ENCODE assay signal across 13 cellular contexts in the genomic region with DNA sequence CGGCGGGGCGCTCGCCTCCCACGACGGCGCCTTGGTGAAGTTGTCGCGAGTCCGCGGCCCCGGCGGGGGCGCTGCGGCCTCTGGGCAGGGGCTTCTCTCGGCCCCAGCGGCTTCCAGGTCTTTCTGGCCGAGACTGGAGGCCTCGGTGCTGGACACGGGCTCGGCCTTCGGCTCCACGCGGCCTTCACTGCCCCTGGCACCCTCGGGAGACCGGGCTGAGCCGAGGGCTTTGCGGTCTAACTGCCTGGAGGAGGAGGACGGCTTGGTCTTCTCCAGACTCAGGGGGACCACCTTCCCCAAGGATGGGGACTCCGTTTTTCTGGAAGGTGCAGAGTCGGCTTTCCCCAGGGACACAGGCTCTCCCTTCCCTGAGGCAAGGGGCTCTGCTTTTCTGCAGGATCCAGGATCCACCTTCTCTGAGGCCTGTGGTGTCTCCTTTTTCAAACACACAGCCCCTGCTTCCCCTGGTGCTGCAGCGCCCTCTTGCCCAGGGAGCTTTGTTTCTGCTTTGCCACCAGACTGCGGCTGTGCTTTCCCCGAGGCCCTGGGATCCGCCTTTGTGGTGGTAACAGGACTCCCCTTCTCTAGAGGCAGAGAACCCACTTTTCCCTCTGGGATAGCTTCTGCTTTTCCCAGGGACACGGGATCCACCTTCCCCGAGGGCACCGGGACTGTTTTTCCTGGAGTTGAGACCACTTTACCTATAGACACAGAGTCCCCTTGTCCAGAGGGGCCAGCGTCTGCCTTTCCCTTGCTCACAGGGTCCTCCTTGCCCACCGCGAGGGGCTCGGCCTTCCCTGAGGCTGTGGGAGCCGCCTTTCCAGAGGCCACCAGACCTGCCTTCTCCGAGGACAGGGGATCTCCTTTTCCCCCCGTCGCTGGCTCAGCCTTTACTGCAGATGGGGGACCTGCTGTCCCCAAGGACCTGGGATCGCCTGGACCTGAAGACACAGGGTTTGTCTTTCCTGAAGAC. TPM values are rescaled to one million over a fixed set of nuclear protein-coding genes. Genes with fewer than 3 reads are reported as not detected.
DNase-seq lines count a peak whose midpoint lies in the region; ATAC-seq, FAIRE-seq and TF ChIP-seq lines count a peak whose summit lies in the region.
"Had no signal": no experiment of that assay in that cellular context is flagged by ENCODE, and none has a peak within 500 bp of the region (broad histone marks: within the 10 kb centered on the region; RNA-seq: fewer than 3 reads in every experiment).

No MANE protein-coding gene starts in this region.

- H3K36me3 ChIP-seq in CD8-positive, alpha-beta T cell (ENCODE audit: insufficient read depth, low read length) = no peaks in the 10 kb centered on the region
- peaks cover 4% of the 10 kb centered on the region; the same call in 1 of the 2 replicates for H3K36me3 ChIP-seq in HUES6 (ENCODE audit: control insufficient read depth, insufficient read depth, low read length)
- H3K36me3 ChIP-seq in H1 (ENCODE audit: control insufficient read depth in 2 of 4, insufficient read depth in 4 of 4, low read length in 3 of 4) = peaks cover 0 to 4% (median 0%) of the 10 kb centered on the region in 4 experiments; a peak in 2 of 8 replicates
- no peaks in the 10 kb centered on the region for H3K36me3 ChIP-seq in psoas muscle (ENCODE audit: insufficient read depth in 1 of 2, low read depth in 1 of 2)

- no peaks in the 10 kb centered on the region for H3K9me3 ChIP-seq in CD8-positive, alpha-beta T cell (ENCODE audit: low read length)
- H3K9me3 ChIP-seq in HUES6 (ENCODE audit: control insufficient read depth, insufficient read depth, low read depth, low read length) (peaks cover under 1% of the 10 kb centered on the region; the same call in 1 of the 2 replicates), H1 (ENCODE audit: insufficient read depth in 2 of 2, low read depth in 1 of 2, low read length in 1 of 2) (peaks cover 0 to 5% of the 10 kb centered on the region in 2 experiments; a peak in 1 of 4 replicates), psoas muscle (no peaks in the 10 kb centered on the region)

- no peaks in the 10 kb centered on the region for H3K27me3 ChIP-seq in CD8-positive, alpha-beta T cell (ENCODE audit: insufficient read depth, low read length)
- H3K27me3 ChIP-seq in HUES6 (ENCODE audit: control insufficient read depth, insufficient read depth, low read length) = peaks cover 21% of the 10 kb centered on the region
- peaks cover 0 to 19% (median 7%) of the 10 kb centered on the region in 4 experiments; a peak in 3 of 7 replicates for H3K27me3 ChIP-seq in H1 (replicated peaks in 1 of 4; ENCODE audit: control insufficient read depth in 3 of 4, extremely low read depth in 1 of 4, insufficient read depth in 3 of 4, low read length in 3 of 4)
- peaks cover 0 to 10% (median 5%) of the 10 kb centered on the region in 3 donors for H3K27me3 ChIP-seq in psoas muscle (ENCODE audit: insufficient read depth in 3 of 3, low read length in 2 of 3)

- no peak overlapping the region for H3K27ac Mint-ChIP-seq in CD8-positive, alpha-beta T cell
- H3K27ac Mint-ChIP-seq: activated CD4-positive, alpha-beta T cell treated with anti-CD3 and anti-CD28 coated beads, Interleukin-2, amount 10 ng/mL, durations not matched to agents 7 days and 5 days; type B pancreatic cell had no signal

- H3K23me2 ChIP-seq in H1 (ENCODE audit: low read depth, low read length) = peaks cover 2% of the 10 kb centered on the region; the same call in 1 of the 2 replicates

- H2BK5ac ChIP-seq in H1 (ENCODE audit: low read depth, low read length) = no peak overlapping the region

- peak; percentile 46 to 59 for TF ChIP-seq RAD21 in H1 (IDR thresholded peaks at IDR 0.05 in 1 of 2, conservative IDR thresholded peaks at IDR 0.05 in 1 of 2; ENCODE audit: low read depth in 2 of 2, low read length in 2 of 2)

- H3K79me2 ChIP-seq in H1 (ENCODE audit: control insufficient read depth in 1 of 2, insufficient read depth in 2 of 2, low read length in 2 of 2) = no peaks in the 10 kb centered on the region

- H3K56ac ChIP-seq in H1 (replicated peaks; ENCODE audit: insufficient read length, low read depth, low read length) = no peak overlapping the region

- POLR2A ChIA-PET in CD8-positive, alpha-beta T cell (lab: Charles Lee) = interaction anchor here (1.4 to 2.0 kb wide), 2 partner anchors 61 to 68 kb away, joined by 5 to 8 read pairs; a partner anchor contains a TSS
- POLR2A ChIA-PET in H1 (lab: Charles Lee; ENCODE audit: partially characterized antibody) = interaction anchor here (0.8 to 3.3 kb wide), 5 partner anchors 19 to 210 kb away, joined by 3 to 23 read pairs (median 5); a partner anchor contains a TSS

- H3K27me3 Mint-ChIP-seq in CD8-positive, alpha-beta T cell (ENCODE audit: low read depth) = no peaks in the 10 kb centered on the region

- H3K36me3 Mint-ChIP-seq in CD8-positive, alpha-beta T cell = no peaks in the 10 kb centered on the region
- H3K36me3 Mint-ChIP-seq: type B pancreatic cell had no signal

- no peak overlapping the region for H2BK15ac ChIP-seq in H1 (ENCODE audit: low read length)

- no peak overlapping the region for H3K27ac ChIP-seq in CD8-positive, alpha-beta T cell (ENCODE audit: low read depth, low read length)
- H3K27ac ChIP-seq in HUES6 (ENCODE audit: low read depth, low read length) = no peak overlapping the region
- H3K27ac ChIP-seq in H1 (ENCODE audit: low read depth, low read length) = no peak overlapping the region
- no peak overlapping the region for H3K27ac ChIP-seq in psoas muscle
- H3K27ac ChIP-seq: HL-60 had no signal

- no peaks in the 10 kb centered on the region for H3K79me1 ChIP-seq in H1 (ENCODE audit: low read depth, low read length)

- peaks cover 9% of the 10 kb centered on the region for H3K4me1 ChIP-seq in CD8-positive, alpha-beta T cell (ENCODE audit: insufficient read depth, low read length)
- H3K4me1 ChIP-seq in HUES6 (ENCODE audit: control insufficient read depth, insufficient read depth, low read length) (no peaks in the 10 kb centered on the region), H1 (replicated peaks in 1 of 4; ENCODE audit: control insufficient read depth in 3 of 4, insufficient read depth in 4 of 4, low read length in 3 of 4) (0 out of 7 replicates have a peak, but pooled peaks cover 0 to 2% (median 0%) of the 10 kb centered on the region in 4 experiments), psoas muscle (no peaks in the 10 kb centered on the region)

- H2AK5ac ChIP-seq in H1 (ENCODE audit: low read depth, low read length) = no peak overlapping the region

- no peak overlapping the region for H2BK12ac ChIP-seq in H1 (ENCODE audit: low read depth, low read length)

- ATAC-seq in CD8-positive, alpha-beta T cell = no peak
- no peak for ATAC-seq in psoas muscle
- ATAC-seq in activated CD4-positive, CD25-positive, alpha-beta regulatory T cell treated with anti-CD3 and anti-CD28 coated beads, Interleukin-2, amount 50 U/mL, for 24 hours = no peak

- H3K18ac ChIP-seq in H1 (ENCODE audit: extremely low read depth, low read length) = no peak overlapping the region

- H3K9me3 Mint-ChIP-seq in CD8-positive, alpha-beta T cell = no peaks in the 10 kb centered on the region
- H3K9me3 Mint-ChIP-seq: activated CD4-positive, alpha-beta T cell treated with anti-CD3 and anti-CD28 coated beads, Interleukin-2, amount 10 ng/mL, durations not matched to agents 7 days and 5 days; type B pancreatic cell had no signal

- CTCF ChIA-PET in CD8-positive, alpha-beta T cell (lab: Charles Lee) = interaction anchor here (1.0 to 2.9 kb wide), 9 partner anchors 10 to 191 kb away, joined by 3 to 14 read pairs (median 7); a partner anchor contains a TSS
- CTCF ChIA-PET in H1 (lab: Charles Lee; ENCODE audit: partially characterized antibody) = interaction anchor here (0.6 to 5.6 kb wide), 14 partner anchors 9 to 726 kb away, joined by 3 to 37 read pairs (median 5); a partner anchor contains a TSS

- no peak for DNase-seq in CD8-positive, alpha-beta T cell
- DNase-seq in H1 (ENCODE audit: low read depth in 1 of 2, low spot score in 2 of 2) (no peak), psoas muscle (no peak), glomerular visceral epithelial cell (ENCODE audit: extremely low spot score) (no peak), pons (ENCODE audit: low spot score) (no peak), NCI-H1092 treated with DMSO at 0.1 percent for 48 hours (lab: John Stamatoyannopoulos, UW) (no peak)

- H3K4me3 ChIP-seq in CD8-positive, alpha-beta T cell (ENCODE audit: low read depth, low read length) = peak overlapping the region; percentile 52
- peak overlapping the region; percentile 46; the same call in 1 of the 2 replicates for H3K4me3 ChIP-seq in HUES6 (ENCODE audit: low read depth, low read length)
- peak overlapping the region in 2 of 4 experiments; percentile 21 to 55; a peak in 3 of 8 replicates for H3K4me3 ChIP-seq in H1 (ENCODE audit: extremely low read depth in 1 of 4, insufficient read depth in 2 of 4, low read depth in 3 of 4, low read length in 4 of 4)
- peak overlapping the region; percentile 49 for H3K4me3 ChIP-seq in psoas muscle

- peaks cover 7% of the 10 kb centered on the region for H3K4me1 Mint-ChIP-seq in CD8-positive, alpha-beta T cell (ENCODE audit: low read depth)

- no peak overlapping the region for H2BK120ac ChIP-seq in H1 (replicated peaks; ENCODE audit: low read depth, low read length)

- no peak overlapping the region for H3K14ac ChIP-seq in H1 (ENCODE audit: insufficient read length)

- no peak overlapping the region for H2BK20ac ChIP-seq in H1 (ENCODE audit: low read length)

- 0 out of 2 replicates have a peak overlapping the region, but pooled peaks have one; percentile 14 for H2AFZ ChIP-seq in H1 (ENCODE audit: low read length)

- peak overlapping the region; percentile 72 for H4K8ac ChIP-seq in H1 (ENCODE audit: extremely low read depth, insufficient read depth, low read length)

- H4K20me1 ChIP-seq in H1 (replicated peaks in 1 of 2; ENCODE audit: control insufficient read depth in 1 of 2, insufficient read depth in 2 of 2, low read length in 2 of 2) = peaks cover 0 to 9% of the 10 kb centered on the region in 2 experiments

- no peak for TF ChIP-seq CTCF in CD8-positive, alpha-beta T cell (IDR thresholded peaks at IDR 0.05)
- TF ChIP-seq CTCF in H1 (IDR thresholded peaks at IDR 0.05; ENCODE audit: control extremely low read depth in 1 of 3, insufficient read depth in 1 of 3, low read depth in 1 of 3, low read length in 3 of 3) = peak in 2 of 3 experiments; percentile 40 to 48; a peak in 3 of 4 replicates
- no peak for TF ChIP-seq CTCF in psoas muscle (IDR thresholded peaks at IDR 0.05)

- intact Hi-C loops in CD8-positive, alpha-beta T cell (cut with DNase I, micrococcal nuclease) = loop anchor here (1.0 to 5.0 kb wide), 5 partner anchors 50 to 865 kb away; a partner anchor contains a TSS
- intact Hi-C loops in psoas muscle (cut with DNase I) = no loop called here

- H3K4me3 Mint-ChIP-seq in CD8-positive, alpha-beta T cell = peak overlapping the region; percentile 58
- H3K4me3 Mint-ChIP-seq: type B pancreatic cell had no signal

- peak overlapping the region; percentile 69 to 83 for H3K4me2 ChIP-seq in H1 (ENCODE audit: insufficient read depth in 1 of 2, low read depth in 2 of 2, low read length in 2 of 2)

- 69% methylated on average over 46 of the region's 47 CpGs; no CpG with 5 or more reads in 1 of the 2 experiments for WGBS in H1 (ENCODE audit: extremely low coverage in 1 of 2, insufficient coverage in 1 of 2, insufficient read length in 1 of 2, insufficient replicate concordance in 2 of 2, low coverage in 1 of 2, low lambda C conversion rate in 2 of 2, missing lambda C conversion rate in 1 of 2), 2 experiments
- WGBS in psoas muscle, 3 donors = 64 to 70% (median 66%) methylated on average over 41 to 47 of the region's 47 CpGs

- no peak overlapping the region for H3K23ac ChIP-seq in H1 (ENCODE audit: insufficient read length)

- no peak for TF ChIP-seq EP300 in H1 (IDR thresholded peaks at IDR 0.05; ENCODE audit: borderline replicate concordance in 1 of 2, low read depth in 2 of 2, low read length in 2 of 2)

- no peak for TF ChIP-seq POLR2A in H1 (IDR thresholded peaks at IDR 0.05; ENCODE audit: control extremely low read depth in 1 of 2, low read depth in 2 of 2, low read length in 2 of 2)

- H3K9ac ChIP-seq in HUES6 (ENCODE audit: low read length) (no peak overlapping the region), H1 (replicated peaks in 1 of 4; ENCODE audit: extremely low read depth in 1 of 4, low read depth in 3 of 4, low read length in 3 of 4) (no peak overlapping the region)

- no peak overlapping the region for H4K5ac ChIP-seq in H1 (ENCODE audit: insufficient read length, low read depth, low read length)

- no peak for FAIRE-seq in H1 (lab: Jason Lieb, UNC)
- FAIRE-seq: D721Med had no signal

- no peak overlapping the region for H4K91ac ChIP-seq in H1 (replicated peaks; ENCODE audit: insufficient read length, low read length)

- H3K4ac ChIP-seq in H1 (replicated peaks; ENCODE audit: insufficient read length, low read depth, low read length) = no peak overlapping the region

RNA-seq across cellular contexts. Expression of a gene that starts 12.3 kb away (rescaled TPM):
- total RNA-seq in CD8-positive, alpha-beta T cell = under 1 TPM; 0.14 to 0.16 TPM
- total RNA-seq in H1 (2021; fragmentation: NEBNext Ultra II Directional; extraction: Animal tissue kit (Norgen Biotek cat#: 25700)) = 12.0 and 12.8 TPM in 2 replicates
- polyA plus RNA-seq in H1 (2011; rRNA removed) = 3.3 TPM in 2 replicates
- 3.3 TPM for polyA plus RNA-seq in H1 (2011; cell fraction: cytosol; rRNA removed)
- polyA plus RNA-seq in H1 (2011; cell fraction: nucleus; rRNA removed) = 4.2 TPM
- polyA plus RNA-seq in H1 (2012, experiment 1 of 2) = 7.7 to 10.1 TPM (median 8.3 TPM) in 4 replicates
- polyA plus RNA-seq in H1 (2012, experiment 2 of 2) = 9.6 TPM
- polyA plus RNA-seq in H1 (2013, experiment 1 of 2) = 8.3 TPM
- polyA plus RNA-seq in H1 (2013, experiment 2 of 2) = 8.3 TPM
- polyA minus RNA-seq in H1 (2011; rRNA and poly(A)+ RNA removed) = 3.9 and 5.1 TPM in 2 replicates
- polyA minus RNA-seq in H1 (2011; cell fraction: cytosol; rRNA and poly(A)+ RNA removed) = 6.2 TPM
- 5.3 TPM for polyA minus RNA-seq in H1 (2011; cell fraction: nucleus; rRNA and poly(A)+ RNA removed)
- under 1 TPM; 0.21 to 0.71 (median 0.37) TPM for total RNA-seq in psoas muscle
- polyA plus RNA-seq in psoas muscle = 1 to 10 TPM in 1 of 3 donors, under 1 TPM in 2; 0.18 to 1.2 (median 0.23) TPM

RNA-seq across cellular contexts. Expression of a gene that starts 32.6 kb away (rescaled TPM):
- total RNA-seq in CD8-positive, alpha-beta T cell = not detected
- total RNA-seq in H1 (2021; fragmentation: NEBNext Ultra II Directional; extraction: Animal tissue kit (Norgen Biotek cat#: 25700)) = 5.9 and 6.9 TPM in 2 replicates
- polyA plus RNA-seq in H1 (2011; rRNA removed) (4.2 and 8.9 TPM in 2 replicates), psoas muscle (under 1 TPM; 0.34 to 0.42 (median 0.38) TPM)
- 5.6 TPM for polyA plus RNA-seq in H1 (2011; cell fraction: cytosol; rRNA removed)
- polyA plus RNA-seq in H1 (2011; cell fraction: nucleus; rRNA removed) = 4.7 TPM
- 4.3 to 7.8 TPM (median 6.9 TPM) in 4 replicates for polyA plus RNA-seq in H1 (2012, experiment 1 of 2)
- polyA plus RNA-seq in H1 (2012, experiment 2 of 2) = 8.0 TPM
- 6.2 TPM for polyA plus RNA-seq in H1 (2013, experiment 1 of 2)
- 5.8 TPM for polyA plus RNA-seq in H1 (2013, experiment 2 of 2)
- 0.41 and 0.54 TPM in 2 replicates for polyA minus RNA-seq in H1 (2011; rRNA and poly(A)+ RNA removed)
- 3.1 TPM for polyA minus RNA-seq in H1 (2011; cell fraction: cytosol; rRNA and poly(A)+ RNA removed)
- 2.5 TPM for polyA minus RNA-seq in H1 (2011; cell fraction: nucleus; rRNA and poly(A)+ RNA removed)
- 1 to 10 TPM in 1 of 4 donors, under 1 TPM in 3; 0.32 to 1.2 (median 0.78) TPM for total RNA-seq in psoas muscle
- total RNA-seq: activated CD4-positive, alpha-beta T cell treated with anti-CD3 and anti-CD28 coated beads, Interleukin-2, amount 10 ng/mL, durations not matched to agents 7 days and 5 days; M059J had no signal

RNA-seq across cellular contexts. Expression of a gene that starts 32.8 kb away (rescaled TPM):
- total RNA-seq in CD8-positive, alpha-beta T cell = not detected
- total RNA-seq in H1 (2021; fragmentation: NEBNext Ultra II Directional; extraction: Animal tissue kit (Norgen Biotek cat#: 25700)) = 0.63 and 0.97 TPM in 2 replicates
- 1.3 and 1.9 TPM in 2 replicates for polyA plus RNA-seq in H1 (2011; rRNA removed)
- 3.3 TPM for polyA plus RNA-seq in H1 (2011; cell fraction: cytosol; rRNA removed)
- polyA plus RNA-seq in H1 (2011; cell fraction: nucleus; rRNA removed) = 4.1 TPM
- polyA plus RNA-seq in H1 (2012, experiment 1 of 2) = 2.1 to 3.5 TPM (median 2.7 TPM) in 4 replicates
- polyA plus RNA-seq in H1 (2012, experiment 2 of 2) = 1.1 TPM
- polyA plus RNA-seq in H1 (2013, experiment 1 of 2) = 0.53 TPM
- 0.77 TPM for polyA plus RNA-seq in H1 (2013, experiment 2 of 2)
- polyA minus RNA-seq in H1 (2011; rRNA and poly(A)+ RNA removed) = 0.54 and 0.80 TPM in 2 replicates
- polyA minus RNA-seq in H1 (2011; cell fraction: cytosol; rRNA and poly(A)+ RNA removed) = not detected
- 1.00 TPM for polyA minus RNA-seq in H1 (2011; cell fraction: nucleus; rRNA and poly(A)+ RNA removed)
- total RNA-seq in psoas muscle = not detected
- under 1 TPM in 2 of 3 donors, not detected in 1; 0.04 to 0.62 TPM for polyA plus RNA-seq in psoas muscle
- total RNA-seq: activated CD4-positive, alpha-beta T cell treated with anti-CD3 and anti-CD28 coated beads, Interleukin-2, amount 10 ng/mL, durations not matched to agents 7 days and 5 days; M059J had no signal

RNA-seq across cellular contexts. Expression of a gene that starts 48.6 kb away (rescaled TPM):
- 1 to 10 TPM; 1.2 to 2.2 TPM for total RNA-seq in CD8-positive, alpha-beta T cell
- 0.43 and 0.69 TPM in 2 replicates for total RNA-seq in H1 (2021; fragmentation: NEBNext Ultra II Directional; extraction: Animal tissue kit (Norgen Biotek cat#: 25700))
- 0.02 and 0.06 TPM in 2 replicates for polyA plus RNA-seq in H1 (2011; rRNA removed)
- 0.04 TPM for polyA plus RNA-seq in H1 (2011; cell fraction: cytosol; rRNA removed)
- 0.26 TPM for polyA plus RNA-seq in H1 (2011; cell fraction: nucleus; rRNA removed)
- 0.08 to 0.52 TPM (median 0.25 TPM) in 3 of 4 replicates, not detected in the other for polyA plus RNA-seq in H1 (2012, experiment 1 of 2)
- not detected for polyA plus RNA-seq in H1 (2012, experiment 2 of 2)
- polyA plus RNA-seq in H1 (2013, experiment 1 of 2) = 0.04 TPM
- polyA plus RNA-seq in H1 (2013, experiment 2 of 2) = 0.02 TPM
- polyA minus RNA-seq in H1 (2011; rRNA and poly(A)+ RNA removed) = 0.06 and 0.17 TPM in 2 replicates
- not detected for polyA minus RNA-seq in H1 (2011; cell fraction: cytosol; rRNA and poly(A)+ RNA removed)
- 0.50 TPM for polyA minus RNA-seq in H1 (2011; cell fraction: nucleus; rRNA and poly(A)+ RNA removed)
- under 1 TPM in 2 of 4 donors, not detected in 2; 0.13 to 0.30 TPM for total RNA-seq in psoas muscle
- under 1 TPM in 2 of 3 donors, not detected in 1; 0.03 to 0.16 TPM for polyA plus RNA-seq in psoas muscle
- total RNA-seq: M059J had no signal

RNA-seq across cellular contexts. Expression of a gene that starts 49.6 kb away (rescaled TPM):
- 1 to 10 TPM; 9.5 to 9.8 TPM for total RNA-seq in CD8-positive, alpha-beta T cell
- 53.7 and 54.7 TPM in 2 replicates for total RNA-seq in H1 (2021; fragmentation: NEBNext Ultra II Directional; extraction: Animal tissue kit (Norgen Biotek cat#: 25700))
- polyA plus RNA-seq in H1 (2011; rRNA removed) (41.5 and 54.8 TPM in 2 replicates), psoas muscle (10 to 100 TPM; 24.1 to 51.9 (median 25.8) TPM)
- polyA plus RNA-seq in H1 (2011; cell fraction: cytosol; rRNA removed) = 55.9 TPM
- 75.9 TPM for polyA plus RNA-seq in H1 (2011; cell fraction: nucleus; rRNA removed)
- 34.3 to 51.2 TPM (median 49.7 TPM) in 4 replicates for polyA plus RNA-seq in H1 (2012, experiment 1 of 2)
- polyA plus RNA-seq in H1 (2012, experiment 2 of 2) = 65.9 TPM
- 29.8 TPM for polyA plus RNA-seq in H1 (2013, experiment 1 of 2)
- polyA plus RNA-seq in H1 (2013, experiment 2 of 2) = 33.1 TPM
- 50.7 and 74.4 TPM in 2 replicates for polyA minus RNA-seq in H1 (2011; rRNA and poly(A)+ RNA removed)
- 32.1 TPM for polyA minus RNA-seq in H1 (2011; cell fraction: cytosol; rRNA and poly(A)+ RNA removed)
- 29.1 TPM for polyA minus RNA-seq in H1 (2011; cell fraction: nucleus; rRNA and poly(A)+ RNA removed)
- total RNA-seq in psoas muscle = 10 to 100 TPM; 22.5 to 31.2 (median 28.2) TPM

Comparison
In these comparisons a context has a peak if more than half of its experiments do, and no peak if none do; other contexts are left out.
1. CTCF ChIP-seq: peak in H1 (2 of 3); none in CD8-positive, alpha-beta T cell (single experiment) and psoas muscle (single experiment).
2. intact Hi-C loops: an anchor here in CD8-positive, alpha-beta T cell (1.0 to 5.0 kb wide); none called in psoas muscle.